Comparison of ENCODE assay signal across 8 cellular contexts in genomic region chr7:25862254-25862992, GRCh38.
DNase-seq lines count a peak whose midpoint lies in the region; ATAC-seq and TF ChIP-seq lines count a peak whose summit lies in the region.

No MANE protein-coding gene starts in this region.

- H3K36me3 Mint-ChIP-seq in central memory CD8-positive, alpha-beta T cell (ENCODE audit: insufficient read depth) = peaks cover 34% of the 10 kb centered on the region

- intact Hi-C loops in lower lobe of right lung (cut with DNase I) = no loop called here

- peak overlapping the region; percentile 41 for H3K4me2 ChIP-seq in BLaER1

- H3K36me3 ChIP-seq in BLaER1 = no peaks in the 10 kb centered on the region
- H3K36me3 ChIP-seq in lower lobe of right lung = no peaks in the 10 kb centered on the region

- DNase-seq in NCI-H226 (peak; percentile 100), lower lobe of right lung (peak; percentile 90)
- DNase-seq in activated CD4-positive, CD25-positive, alpha-beta regulatory T cell (lab: John Stamatoyannopoulos, UW) = peak in 3 of 4 experiments; percentile 23 to 44 (median 36)
- peak; percentile 63 to 65 for DNase-seq in central memory CD8-positive, alpha-beta T cell (ENCODE audit: low spot score in 2 of 2)
- peak; percentile 47 for DNase-seq in stimulated activated CD8-positive, alpha-beta memory T cell treated with anti-CD3 and anti-CD28 coated beads, Interleukin-15, amount 100 ng/mL, for 24 hours (ENCODE audit: low read depth)

- H3K4me1 ChIP-seq in BLaER1 (no peaks in the 10 kb centered on the region), lower lobe of right lung (peaks cover 9% of the 10 kb centered on the region)

- peaks cover 97% of the 10 kb centered on the region for H3K27me3 ChIP-seq in BLaER1
- H3K27me3 ChIP-seq in lower lobe of right lung (ENCODE audit: low read depth) = peaks cover 100% of the 10 kb centered on the region

- no peak for TF ChIP-seq CTCF in lower lobe of right lung (IDR thresholded peaks at IDR 0.05)

- peak overlapping the region; percentile 53 for H3K4me3 Mint-ChIP-seq in central memory CD8-positive, alpha-beta T cell

- H3K9me3 ChIP-seq in BLaER1 (peaks cover 29% of the 10 kb centered on the region), lower lobe of right lung (no peaks in the 10 kb centered on the region)

- peaks cover 90% of the 10 kb centered on the region for H4K20me1 ChIP-seq in BLaER1

- H3K9me3 Mint-ChIP-seq in central memory CD8-positive, alpha-beta T cell = peaks cover 5% of the 10 kb centered on the region

- H3K4me1 Mint-ChIP-seq in central memory CD8-positive, alpha-beta T cell = peaks cover 13% of the 10 kb centered on the region

- H3K9ac ChIP-seq in BLaER1 = no peak overlapping the region

- no peaks in the 10 kb centered on the region for H3K27me3 Mint-ChIP-seq in central memory CD8-positive, alpha-beta T cell

- ATAC-seq in GM19328 (IDR thresholded peaks at IDR 0.05; ENCODE audit: unreplicated experiment) (peak; percentile 92), HG03378 (IDR thresholded peaks at IDR 0.05; ENCODE audit: unreplicated experiment) (peak; percentile 93), lower lobe of right lung (peak; percentile 89 to 95)
- peak; percentile 81 for ATAC-seq in central memory CD8-positive, alpha-beta T cell (replicated peaks; ENCODE audit: extremely low read depth, poor library complexity, severe bottlenecking)

- H3K27ac Mint-ChIP-seq in central memory CD8-positive, alpha-beta T cell (ENCODE audit: low read depth) = peak overlapping the region; percentile 75

- H3K4me3 ChIP-seq in BLaER1 (peak overlapping the region; percentile 25; the same call in 1 of the 2 replicates), lower lobe of right lung (peak overlapping the region; percentile 29)

- H3K27ac ChIP-seq in BLaER1 (no peak overlapping the region), lower lobe of right lung (no peak overlapping the region)

Comparison
In these comparisons a context has a peak if more than half of its experiments do, and no peak if none do; other contexts are left out.
1. DNase-seq: peak in every context shown above with its lines; median percentile 100 in NCI-H226; 90 in lower lobe of right lung; 64 in central memory CD8-positive, alpha-beta T cell; 47 in stimulated activated CD8-positive, alpha-beta memory T cell treated with anti-CD3 and anti-CD28 coated beads, Interleukin-15, amount 100 ng/mL, for 24 hours; 36 in activated CD4-positive, CD25-positive, alpha-beta regulatory T cell.